ENCODE assay signal across 37 cellular contexts in the genomic region with DNA sequence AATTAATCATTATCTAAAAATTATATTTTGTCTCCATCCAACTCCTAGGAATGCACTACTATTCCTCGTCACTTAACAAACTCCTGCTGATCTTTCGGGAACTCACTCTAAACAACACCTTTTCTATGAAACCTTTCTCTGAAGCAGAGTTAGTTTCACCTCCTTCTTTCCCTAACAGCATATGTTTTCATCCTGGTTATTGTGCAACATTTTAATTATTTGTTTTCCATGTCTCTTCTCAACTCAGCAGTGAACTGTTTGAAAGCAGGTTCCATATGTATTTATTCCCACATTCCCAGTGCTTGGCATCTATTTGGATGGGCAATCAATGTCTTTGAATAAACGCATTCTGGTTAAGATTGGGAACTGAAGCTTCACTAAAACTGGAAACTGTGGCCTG. TPM values are rescaled to one million over a fixed set of nuclear protein-coding genes. Genes with fewer than 3 reads are reported as not detected.
"Had no signal": no experiment of that assay in that cellular context is flagged by ENCODE, and none has a peak within 500 bp of the region (broad histone marks: within the 10 kb centered on the region; RNA-seq: fewer than 3 reads in every experiment).

No MANE protein-coding gene starts in this region.

- H3K9me3 Mint-ChIP-seq: activated CD4-positive, alpha-beta memory T cell treated with anti-CD3 and anti-CD28 coated beads for 36 hours; activated CD4-positive, alpha-beta T cell treated with anti-CD3 and anti-CD28 coated beads, Interleukin-2, amount 10 ng/mL, durations not matched to agents 24 days and 14 days; activated naive CD4-positive, alpha-beta T cell treated with anti-CD3 and anti-CD28 coated beads for 36 hours; activated naive CD4-positive, alpha-beta T cell treated with anti-CD3 and anti-CD28 coated beads, Interleukin-2, amount 50 U/mL, for 24 hours; activated T-helper 1 cell treated with anti-CD3 and anti-CD28 coated beads, Interleukin-12 subunit alpha, Interleukin-12 subunit beta, Interleukin-2, Interleukin-4 antibody, amounts not matched to agents 30 ng/mL and 10 ng/mL and 1 ng/mL, durations not matched to agents 14 hours and 24 hours and 36 hours; activated T-helper 2 cell treated with anti-CD3 and anti-CD28 coated beads, Interferon-gamma antibody, Interleukin-2, Interleukin-4, amounts not matched to agents 10 μg/mL and 5 μg/mL and 100 μg/mL, durations not matched to agents 14 hours and 24 hours and 36 hours; dendritic cell treated with granulocyte-macrophage colony-stimulating factor and Interleukin-4, amounts not matched to agents 40 ng/mL and 50 ng/mL, for 4 days; effector memory CD8-positive, alpha-beta T cell; WTC11 had no signal

- H3K36me3 ChIP-seq: adrenal gland, breast epithelium, cardiac muscle cell, esophagus muscularis mucosa, gastrocnemius medialis, heart left ventricle had no signal

- H3K36me3 Mint-ChIP-seq: activated CD4-positive, alpha-beta memory T cell treated with anti-CD3 and anti-CD28 coated beads for 36 hours; activated CD8-positive, alpha-beta memory T cell treated with anti-CD3 and anti-CD28 coated beads, Interleukin-2, amount 10 ng/mL, durations not matched to agents 7 days and 5 days; activated naive CD4-positive, alpha-beta T cell treated with anti-CD3 and anti-CD28 coated beads, Interleukin-2, amount 50 U/mL, for 24 hours; activated naive CD8-positive, alpha-beta T cell treated with anti-CD3 and anti-CD28 coated beads, Interleukin-2, amount 10 ng/mL, durations not matched to agents 7 days and 5 days; brain; WTC11 had no signal

- H3K27me3 ChIP-seq: adrenal gland, esophagus muscularis mucosa, gastrocnemius medialis had no signal

- H3K4me1 Mint-ChIP-seq: activated CD4-positive, alpha-beta T cell treated with anti-CD3 and anti-CD28 coated beads for 36 hours; activated CD4-positive, alpha-beta T cell treated with anti-CD3 and anti-CD28 coated beads, Interleukin-2, amount 10 ng/mL, durations not matched to agents 24 days and 14 days; activated CD8-positive, alpha-beta memory T cell treated with anti-CD3 and anti-CD28 coated beads, Interleukin-2, amount 10 ng/mL, durations not matched to agents 7 days and 5 days; activated naive CD4-positive, alpha-beta T cell treated with anti-CD3 and anti-CD28 coated beads, Interleukin-2, amount 50 U/mL, for 24 hours; activated naive CD8-positive, alpha-beta T cell treated with anti-CD3 and anti-CD28 coated beads, Interleukin-2, amount 10 ng/mL, durations not matched to agents 7 days and 5 days; brain; WTC11 had no signal

- H3K27ac Mint-ChIP-seq: activated CD4-positive, alpha-beta memory T cell treated with anti-CD3 and anti-CD28 coated beads for 36 hours; activated CD4-positive, alpha-beta T cell treated with anti-CD3 and anti-CD28 coated beads for 36 hours; activated CD4-positive, alpha-beta T cell treated with anti-CD3 and anti-CD28 coated beads, Interleukin-2, amount 10 ng/mL, durations not matched to agents 24 days and 14 days; activated CD8-positive, alpha-beta memory T cell treated with anti-CD3 and anti-CD28 coated beads, Interleukin-2, amount 10 ng/mL, durations not matched to agents 7 days and 5 days; activated CD8-positive, alpha-beta T cell treated with anti-CD3 and anti-CD28 coated beads, Interleukin-2, amount 10 ng/mL, durations not matched to agents 7 days and 5 days; activated naive CD4-positive, alpha-beta T cell treated with anti-CD3 and anti-CD28 coated beads for 36 hours; activated naive CD4-positive, alpha-beta T cell treated with anti-CD3 and anti-CD28 coated beads, Interleukin-2, amount 50 U/mL, for 24 hours; activated naive CD8-positive, alpha-beta T cell treated with anti-CD3 and anti-CD28 coated beads, Interleukin-2, amount 10 ng/mL, durations not matched to agents 7 days and 5 days; activated T-helper 1 cell treated with anti-CD3 and anti-CD28 coated beads, Interleukin-12 subunit alpha, Interleukin-12 subunit beta, Interleukin-2, Interleukin-4 antibody, amounts not matched to agents 30 ng/mL and 10 ng/mL and 1 ng/mL, durations not matched to agents 14 hours and 24 hours and 36 hours; activated T-helper 2 cell treated with anti-CD3 and anti-CD28 coated beads, Interferon-gamma antibody, Interleukin-2, Interleukin-4, amounts not matched to agents 10 μg/mL and 5 μg/mL and 100 μg/mL, durations not matched to agents 14 hours and 24 hours and 36 hours; brain; dendritic cell treated with granulocyte-macrophage colony-stimulating factor and Interleukin-4, amounts not matched to agents 40 ng/mL and 50 ng/mL, for 4 days; effector memory CD8-positive, alpha-beta T cell; WTC11 had no signal

- H3K27ac ChIP-seq: adrenal gland, breast epithelium, cardiac muscle cell, coronary artery, dorsolateral prefrontal cortex, esophagus muscularis mucosa, foreskin keratinocyte, gastrocnemius medialis, heart left ventricle, VCaP had no signal

- DNase-seq: activated CD4-positive, alpha-beta memory T cell treated with anti-CD3 and anti-CD28 coated beads for 36 hours; activated CD4-positive, alpha-beta T cell treated with anti-CD3 and anti-CD28 coated beads for 36 hours; activated CD4-positive, alpha-beta T cell treated with anti-CD3 and anti-CD28 coated beads, Interleukin-2, amount 10 ng/mL, durations not matched to agents 24 days and 14 days; activated CD8-positive, alpha-beta memory T cell treated with anti-CD3 and anti-CD28 coated beads, Interleukin-2, amount 10 ng/mL, durations not matched to agents 7 days and 5 days; activated CD8-positive, alpha-beta memory T cell treated with anti-CD3 and anti-CD28 coated beads, Interleukin-2, amount 50 U/mL, for 4 hours; activated CD8-positive, alpha-beta T cell treated with anti-CD3 and anti-CD28 coated beads, Interleukin-2, amount 10 ng/mL, durations not matched to agents 7 days and 5 days; activated effector memory CD4-positive, alpha-beta T cell treated with anti-CD3 and anti-CD28 coated beads, Interleukin-2, amount 50 U/mL, for 16 hours; activated naive CD4-positive, alpha-beta T cell treated with anti-CD3 and anti-CD28 coated beads for 36 hours; activated naive CD8-positive, alpha-beta T cell treated with anti-CD3 and anti-CD28 coated beads, Interleukin-2, amount 10 ng/mL, durations not matched to agents 7 days and 5 days; activated T-cell treated with anti-CD3 and anti-CD28 coated beads, Interleukin-2, amount 50 U/mL, for 1 hour; activated T-cell treated with anti-CD3 and anti-CD28 coated beads, Interleukin-2, amount 50 U/mL, for 48 hours; adrenal gland; amygdala; aorta; central memory CD4-positive, alpha-beta T cell; cerebellar nuclear complex; dorsolateral prefrontal cortex; effector memory CD8-positive, alpha-beta T cell; erythroblast; foreskin keratinocyte; gastrocnemius medialis; glutamatergic neuron; heart left ventricle; T-helper 2 cell had no signal

- H3K4me1 ChIP-seq: adrenal gland, breast epithelium, esophagus muscularis mucosa, foreskin keratinocyte, gastrocnemius medialis, heart left ventricle had no signal

- H3K27me3 Mint-ChIP-seq: dendritic cell treated with granulocyte-macrophage colony-stimulating factor and Interleukin-4, amounts not matched to agents 40 ng/mL and 50 ng/mL, for 4 days had no signal

- H3K4me3 ChIP-seq: adrenal gland, breast epithelium, cardiac muscle cell, coronary artery, dorsolateral prefrontal cortex, esophagus muscularis mucosa, gastrocnemius medialis, heart left ventricle had no signal

- H3K4me3 Mint-ChIP-seq: activated CD4-positive, alpha-beta memory T cell treated with anti-CD3 and anti-CD28 coated beads for 36 hours; activated CD4-positive, alpha-beta T cell treated with anti-CD3 and anti-CD28 coated beads for 36 hours; activated CD4-positive, alpha-beta T cell treated with anti-CD3 and anti-CD28 coated beads, Interleukin-2, amount 10 ng/mL, durations not matched to agents 24 days and 14 days; activated CD8-positive, alpha-beta memory T cell treated with anti-CD3 and anti-CD28 coated beads, Interleukin-2, amount 10 ng/mL, durations not matched to agents 7 days and 5 days; activated CD8-positive, alpha-beta T cell treated with anti-CD3 and anti-CD28 coated beads, Interleukin-2, amount 10 ng/mL, durations not matched to agents 7 days and 5 days; activated naive CD4-positive, alpha-beta T cell treated with anti-CD3 and anti-CD28 coated beads for 36 hours; activated naive CD4-positive, alpha-beta T cell treated with anti-CD3 and anti-CD28 coated beads, Interleukin-2, amount 50 U/mL, for 24 hours; activated naive CD8-positive, alpha-beta T cell treated with anti-CD3 and anti-CD28 coated beads, Interleukin-2, amount 10 ng/mL, durations not matched to agents 7 days and 5 days; activated T-helper 1 cell treated with anti-CD3 and anti-CD28 coated beads, Interleukin-12 subunit alpha, Interleukin-12 subunit beta, Interleukin-2, Interleukin-4 antibody, amounts not matched to agents 30 ng/mL and 10 ng/mL and 1 ng/mL, durations not matched to agents 14 hours and 24 hours and 36 hours; brain; dendritic cell treated with granulocyte-macrophage colony-stimulating factor and Interleukin-4, amounts not matched to agents 40 ng/mL and 50 ng/mL, for 4 days; effector memory CD8-positive, alpha-beta T cell; WTC11 had no signal

- H3K9me3 ChIP-seq: adrenal gland, breast epithelium, esophagus muscularis mucosa, gastrocnemius medialis, heart left ventricle had no signal

- ATAC-seq: activated CD4-positive, alpha-beta T cell treated with anti-CD3 and anti-CD28 coated beads for 36 hours; activated CD8-positive, alpha-beta memory T cell treated with anti-CD3 and anti-CD28 coated beads, Interleukin-2, amount 10 ng/mL, durations not matched to agents 7 days and 5 days; activated CD8-positive, alpha-beta T cell treated with anti-CD3 and anti-CD28 coated beads, Interleukin-2, amount 10 ng/mL, durations not matched to agents 7 days and 5 days; effector memory CD8-positive, alpha-beta T cell; foreskin keratinocyte; gastrocnemius medialis; heart left ventricle; WTC11 had no signal

RNA-seq across cellular contexts. Expression of a gene that starts 14.0 kb away (rescaled TPM):
- total RNA-seq: activated CD4-positive, alpha-beta memory T cell treated with anti-CD3 and anti-CD28 coated beads for 36 hours; activated CD4-positive, alpha-beta T cell treated with anti-CD3 and anti-CD28 coated beads for 36 hours; activated CD4-positive, alpha-beta T cell treated with anti-CD3 and anti-CD28 coated beads, Interleukin-2, amount 10 ng/mL, durations not matched to agents 24 days and 14 days; activated CD8-positive, alpha-beta memory T cell treated with anti-CD3 and anti-CD28 coated beads for 36 hours; activated CD8-positive, alpha-beta memory T cell treated with anti-CD3 and anti-CD28 coated beads, Interleukin-2, amount 10 ng/mL, durations not matched to agents 7 days and 5 days; activated CD8-positive, alpha-beta T cell treated with anti-CD3 and anti-CD28 coated beads, Interleukin-2, amount 10 ng/mL, durations not matched to agents 7 days and 5 days; activated naive CD4-positive, alpha-beta T cell treated with anti-CD3 and anti-CD28 coated beads for 36 hours; activated naive CD8-positive, alpha-beta T cell treated with anti-CD3 and anti-CD28 coated beads, Interleukin-2, amount 10 ng/mL, durations not matched to agents 7 days and 5 days; activated T-helper 1 cell treated with anti-CD3 and anti-CD28 coated beads, Interleukin-12 subunit alpha, Interleukin-12 subunit beta, Interleukin-2, Interleukin-4 antibody, amounts not matched to agents 30 ng/mL and 10 ng/mL and 1 ng/mL, durations not matched to agents 14 hours and 24 hours and 36 hours; activated T-helper 2 cell treated with anti-CD3 and anti-CD28 coated beads, Interferon-gamma antibody, Interleukin-2, Interleukin-4, amounts not matched to agents 10 μg/mL and 5 μg/mL and 100 μg/mL, durations not matched to agents 14 hours and 24 hours and 36 hours; foreskin keratinocyte; T-helper 1 cell treated with Interleukin-12 subunit alpha and Interleukin-12 subunit beta and Interleukin-4 antibody, amounts not matched to agents 30 ng/mL and 1 ng/mL, for 36 hours had no signal
- polyA plus RNA-seq: foreskin keratinocyte had no signal
